8 cellular contexts compared by ENCODE assay signal in genomic region chr14:102591944-102592772, GRCh38. TPM values are rescaled to one million over a fixed set of nuclear protein-coding genes. Genes with fewer than 3 reads are reported as not detected.
A peak's percentile ranks its signal among the peaks of the same experiment; 100 is the strongest.
DNase-seq lines count a peak whose midpoint lies in the region; ATAC-seq and TF ChIP-seq lines count a peak whose summit lies in the region.

Gene RCOR1 (plus strand): TSS chr14:102592649. CDS start chr14:102592887, 238 bp downstream.

- H2AFZ ChIP-seq in smooth muscle cell (ENCODE audit: low read depth): peak within 1 kb of the TSS; percentile 97

- peaks cover 42% of the 10 kb centered on the region for H4K20me1 ChIP-seq in smooth muscle cell (ENCODE audit: low read depth)

- peak within 1 kb of the TSS; percentile 98 for H3K9ac ChIP-seq in smooth muscle cell (ENCODE audit: low read depth)

- CTCF ChIA-PET in activated B cell treated with CpG ODN at 0.5 μM for 24 hours (lab: Charles Lee): interaction anchor here (1.0 to 1.2 kb wide), 3 partner anchors 67 to 102 kb away, joined by 3 to 4 read pairs (median 4); no protein-coding TSS in a partner anchor

- no peaks in the 10 kb centered on the region for H3K9me3 ChIP-seq in smooth muscle cell (replicated peaks; ENCODE audit: low read depth)

- WGBS in smooth muscle cell (ENCODE audit: low lambda C conversion rate): 2% methylated on average over 49 of the region's 98 CpGs

- peak; percentile 96 for DNase-seq in AG09309 (ENCODE audit: low read depth)
- peak; percentile 98 for DNase-seq in NCI-H345 (lab: John Stamatoyannopoulos, UW)
- peak; percentile 94 for DNase-seq in activated B cell treated with CpG ODN at 0.5 μM for 24 hours
- DNase-seq in cardiac fibroblast (ENCODE audit: low read depth in 2 of 2): peak; percentile 97 to 99
- peak; percentile 98 for DNase-seq in iPS-NIHi7 (ENCODE audit: extremely low spot score)
- DNase-seq in smooth muscle cell (lab: John Stamatoyannopoulos, UW; ENCODE audit: unreplicated experiment): peak; percentile 95

- no peaks in the 10 kb centered on the region for H3K9me3 Mint-ChIP-seq in activated B cell treated with CpG ODN at 0.5 μM for 24 hours

- no peaks in the 10 kb centered on the region for H3K27me3 ChIP-seq in smooth muscle cell (ENCODE audit: low read depth)

- H3K27ac Mint-ChIP-seq in activated B cell treated with CpG ODN at 0.5 μM for 24 hours: peak within 1 kb of the TSS; percentile 97

- peaks cover 43% of the 10 kb centered on the region for H3K79me2 ChIP-seq in smooth muscle cell (ENCODE audit: low read depth)

- POLR2A ChIA-PET in activated B cell treated with CpG ODN at 0.5 μM for 24 hours (lab: Charles Lee): interaction anchor here (0.5 to 2.1 kb wide), 14 partner anchors 19 to 521 kb away, joined by 3 to 18 read pairs (median 5); partner anchors contain the start of gene ANKRD9

- H3K4me3 ChIP-seq in AG09309 (ENCODE audit: control insufficient read depth, low read depth, low read length) (peak within 1 kb of the TSS; percentile 74), cardiac fibroblast (replicated peaks in 1 of 2; ENCODE audit: low read depth in 2 of 2, low read length in 2 of 2) (peak within 1 kb of the TSS; percentile 77 to 87), smooth muscle cell (peak within 1 kb of the TSS; percentile 98)

- TF ChIP-seq CTCF in AG09309 (IDR thresholded peaks at IDR 0.05; ENCODE audit: control insufficient read depth, insufficient read depth, low read depth, low read length, missing control alignments) (no peak), activated B cell treated with CpG ODN at 0.5 μM for 24 hours (IDR thresholded peaks at IDR 0.05) (no peak), cardiac fibroblast (IDR thresholded peaks at IDR 0.05; ENCODE audit: low read depth, low read length) (no peak), smooth muscle cell (IDR thresholded peaks at IDR 0.05; ENCODE audit: borderline replicate concordance, insufficient read depth, poor library complexity, severe bottlenecking) (no peak)

- intact Hi-C loops in activated B cell treated with CpG ODN at 0.5 μM for 24 hours (cut with micrococcal nuclease): loop anchor here (1.0 to 10.0 kb wide), 7 partner anchors 27 to 325 kb away; partner anchors contain the start of genes CINP and TECPR2

- no peaks in the 10 kb centered on the region for H3K36me3 ChIP-seq in smooth muscle cell (ENCODE audit: low read depth)

- no peaks in the 10 kb centered on the region for H3F3A ChIP-seq in smooth muscle cell (ENCODE audit: low read depth)

- H3K4me1 Mint-ChIP-seq in activated B cell treated with CpG ODN at 0.5 μM for 24 hours: peaks cover 26% of the 10 kb centered on the region

- H3K4me2 ChIP-seq in smooth muscle cell: peak within 1 kb of the TSS; percentile 99

- peaks cover 22% of the 10 kb centered on the region for H3K4me1 ChIP-seq in smooth muscle cell (ENCODE audit: low read depth)

- H3K4me3 Mint-ChIP-seq in activated B cell treated with CpG ODN at 0.5 μM for 24 hours: peak within 1 kb of the TSS; percentile 93

- H3K27ac ChIP-seq in smooth muscle cell (ENCODE audit: low read depth): peak within 1 kb of the TSS; percentile 100

- ATAC-seq in GM19025 (IDR thresholded peaks at IDR 0.05; ENCODE audit: low read depth, unreplicated experiment) (peak; percentile 76), HG03280 (IDR thresholded peaks at IDR 0.05; ENCODE audit: unreplicated experiment) (peak; percentile 78), activated B cell treated with CpG ODN at 0.5 μM for 24 hours (ENCODE audit: low read depth) (peak; percentile 84)

- peaks cover 7% of the 10 kb centered on the region for H3K36me3 Mint-ChIP-seq in activated B cell treated with CpG ODN at 0.5 μM for 24 hours (ENCODE audit: low read depth)

- H3K27me3 Mint-ChIP-seq in activated B cell treated with CpG ODN at 0.5 μM for 24 hours: no peaks in the 10 kb centered on the region

RNA-seq across cellular contexts. Expression of gene RCOR1, which starts in this region (rescaled TPM):
- total RNA-seq in activated B cell treated with CpG ODN at 0.5 μM for 24 hours: 21.0 and 23.0 TPM in 2 replicates
- 25.7 and 29.3 TPM in 2 replicates for total RNA-seq in smooth muscle cell
- polyA plus RNA-seq in smooth muscle cell: 4.4 and 5.5 TPM in 2 replicates

Comparison
In these comparisons a context has a peak if more than half of its experiments do, and no peak if none do; other contexts are left out.
1. Peak in every context shown above with its lines: DNase-seq, ATAC-seq, H3K4me3 ChIP-seq and H3K27ac ChIP-seq.